1 cellular context compared by ENCODE assay signal in genomic region chr4:139322541-139322940, GRCh38. TPM values are rescaled to one million over a fixed set of nuclear protein-coding genes. Genes with fewer than 3 reads are reported as not detected.
"Had no signal": no experiment of that assay in that cellular context is flagged by ENCODE, and none has a peak within 500 bp of the region (broad histone marks: within the 10 kb centered on the region; RNA-seq: fewer than 3 reads in every experiment).

No MANE protein-coding gene starts in this region.

RNA-seq across cellular contexts. Expression of gene MGARP, which starts 42.5 kb away (rescaled TPM):
- total RNA-seq: HT-29 had no signal
